Comparison of ENCODE assay signal across 9 cellular contexts in the genomic region with DNA sequence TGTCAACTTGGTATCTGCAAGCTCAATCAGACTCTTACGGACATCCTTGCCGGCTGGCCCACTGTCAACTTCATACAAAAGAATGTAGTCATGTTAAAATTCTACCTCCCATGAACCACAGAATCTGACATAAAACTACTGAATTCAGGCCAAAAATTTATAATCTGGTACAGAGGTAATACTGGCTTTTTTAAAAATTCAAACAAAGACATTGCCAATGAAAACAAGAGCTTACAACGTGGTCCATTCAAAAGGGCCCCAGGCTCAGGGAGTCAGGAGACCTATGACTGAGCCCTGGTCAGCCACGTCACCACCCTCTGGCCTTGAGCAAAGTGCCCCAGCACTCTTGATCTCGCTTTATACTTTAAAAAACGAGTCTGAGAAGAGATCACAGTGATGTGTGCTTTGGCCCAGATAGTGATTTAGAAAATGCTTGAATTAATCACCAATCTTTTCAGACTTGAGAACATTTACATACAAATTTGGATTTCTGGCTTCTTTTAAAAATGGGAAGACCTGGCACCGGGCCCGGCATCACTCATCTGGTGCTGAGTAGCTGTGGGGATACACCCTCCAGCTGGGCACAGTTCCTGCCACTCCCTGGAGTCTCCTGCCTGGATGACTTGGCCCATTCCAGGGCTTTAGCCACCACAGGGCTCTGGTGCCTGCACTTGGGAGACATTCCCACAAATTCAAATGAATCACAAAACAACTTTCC.
DNase-seq lines count a peak whose midpoint lies in the region; ATAC-seq, FAIRE-seq and TF ChIP-seq lines count a peak whose summit lies in the region.
"Had no signal": no experiment of that assay in that cellular context is flagged by ENCODE, and none has a peak within 500 bp of the region (broad histone marks: within the 10 kb centered on the region; RNA-seq: fewer than 3 reads in every experiment).

No MANE protein-coding gene starts in this region.

- BruUV-seq in A673 (replicated peaks; lab: Mats Ljungman, UMichigan) (no TSS peak), K562 (replicated peaks; lab: Mats Ljungman, UMichigan) (no TSS peak)

- DNase-seq in A673 (ENCODE audit: low spot score) (peak; percentile 86), HFFc6 (peak; percentile 95), K562 (ENCODE audit: extremely low read depth in 1 of 4, low spot score in 3 of 4) (peak in 2 of 4 experiments; percentile 25 to 43), kidney glomerular epithelial cell (lab: John Stamatoyannopoulos, UW) (peak; percentile 84), tibial artery (peak; percentile 77 to 88), GM19238 (ENCODE audit: insufficient read length, low spot score) (no peak), testis (no peak)
- no peak for DNase-seq in stimulated activated CD4-positive, alpha-beta T cell treated with anti-CD3 and anti-CD28 coated beads, Interleukin-4, amount 100 ng/mL, for 24 hours

- TF ChIP-seq RAD21 in K562 (CRISPR knock-in tag; conservative IDR thresholded peaks at IDR 0.05 in 1 of 2, IDR thresholded peaks at IDR 0.05 in 1 of 2): no peak

- peak overlapping the region in 1 of 2 experiments; percentile 57; a peak in 1 of 4 replicates for H3K9ac ChIP-seq in K562 (ENCODE audit: insufficient read depth in 1 of 2, low read depth in 2 of 2, low read length in 2 of 2)

- H2AFZ ChIP-seq in K562 (ENCODE audit: low read depth, low read length): no peak overlapping the region

- H3K4me1 Mint-ChIP-seq in HFFc6 (ENCODE audit: low read depth): peaks cover 100% of the 10 kb centered on the region

- no peak overlapping the region for H3K4me2 ChIP-seq in K562 (ENCODE audit: insufficient read depth, low read length)

- no peak for TF ChIP-seq POLR2A in K562 (conservative IDR thresholded peaks at IDR 0.05)
- TF ChIP-seq POLR2A in testis (IDR thresholded peaks at IDR 0.05): no peak

- 32% methylated on average over 8 of the region's 8 CpGs for WGBS in K562 (ENCODE audit: insufficient coverage, low coverage, missing lambda C conversion rate)
- WGBS in testis, 2 donors: 45 to 58% methylated on average over 8 of the region's 8 CpGs

- H3K79me2 ChIP-seq in K562 (ENCODE audit: control insufficient read depth, insufficient read depth, low read length): peaks cover 100% of the 10 kb centered on the region

- peaks cover 11% of the 10 kb centered on the region for H3K36me3 Mint-ChIP-seq in HFFc6 (ENCODE audit: low read depth)

- in situ Hi-C loops in K562 (cut with MboI): no loop called here

- no peak for ATAC-seq in K562

- CTCF ChIA-PET in A673 (lab: Charles Lee): interaction anchor here (0.8 kb wide), 1 partner anchor 15 kb away, joined by 3 read pairs; no protein-coding TSS in a partner anchor
- CTCF ChIA-PET in K562 (lab: Yijun Ruan, JAX; ENCODE audit: low intra/inter-chr PET ratio): no interaction called here

- H3K4me3 ChIP-seq in A673 (ENCODE audit: low read depth, low read length, poor library complexity, severe bottlenecking): no peak overlapping the region
- no peak overlapping the region for H3K4me3 ChIP-seq in K562
- no peak overlapping the region for H3K4me3 ChIP-seq in tibial artery
- no peak overlapping the region for H3K4me3 ChIP-seq in testis

- H3K27me3 ChIP-seq in A673 (replicated peaks; ENCODE audit: insufficient read depth, low read depth, low read length, poor library complexity) (no peaks in the 10 kb centered on the region), K562 (ENCODE audit: control insufficient read depth in 2 of 2, insufficient read depth in 2 of 2, low read length in 2 of 2) (no peaks in the 10 kb centered on the region), tibial artery (no peaks in the 10 kb centered on the region), testis (no peaks in the 10 kb centered on the region)

- no peaks in the 10 kb centered on the region for H3K9me3 Mint-ChIP-seq in HFFc6
- H3K9me3 Mint-ChIP-seq: dendritic cell treated with granulocyte-macrophage colony-stimulating factor and Interleukin-4, amounts not matched to agents 40 ng/mL and 50 ng/mL, for 4 days had no signal

- POLR2A ChIA-PET in A673 (lab: Charles Lee; ENCODE audit: low non-redundant PET) (no interaction called here), K562 (lab: Yijun Ruan, JAX) (interaction anchor here (0.6 to 3.4 kb wide), 7 partner anchors 12 to 341 kb away, joined by 3 to 23 read pairs (median 3); no protein-coding TSS in a partner anchor)

- no peaks in the 10 kb centered on the region for H3K9me3 ChIP-seq in A673 (ENCODE audit: low read depth, low read length, poor library complexity, severe bottlenecking)
- no peaks in the 10 kb centered on the region for H3K9me3 ChIP-seq in K562 (replicated peaks; ENCODE audit: control insufficient read depth, insufficient read depth, low read depth, low read length)
- no peaks in the 10 kb centered on the region for H3K9me3 ChIP-seq in tibial artery
- H3K9me3 ChIP-seq in testis: no peaks in the 10 kb centered on the region

- no peak for FAIRE-seq in K562 (lab: Jason Lieb, UNC)

- H3K27ac ChIP-seq in A673 (ENCODE audit: low read depth, low read length, poor library complexity, severe bottlenecking): no peak overlapping the region
- H3K27ac ChIP-seq in K562 (ENCODE audit: extremely low read depth, low read depth, low read length): peak overlapping the region; percentile 13; the same call in 1 of the 3 replicates
- peak overlapping the region; percentile 14 to 58 for H3K27ac ChIP-seq in tibial artery
- H3K27ac ChIP-seq in testis: peak overlapping the region in 1 of 2 donors; percentile 21

- peak overlapping the region; percentile 70 for H3K4me3 Mint-ChIP-seq in HFFc6
- H3K4me3 Mint-ChIP-seq: dendritic cell treated with granulocyte-macrophage colony-stimulating factor and Interleukin-4, amounts not matched to agents 40 ng/mL and 50 ng/mL, for 4 days had no signal

- H3K9me1 ChIP-seq in K562 (ENCODE audit: control insufficient read depth, insufficient read depth, low read length): no peaks in the 10 kb centered on the region

- intact Hi-C loops in A673 (cut with micrococcal nuclease; ENCODE audit: unreplicated experiment) (no loop called here), K562 (cut with micrococcal nuclease) (no loop called here), tibial artery (cut with DNase I; ENCODE audit: low total_unique reads) (no loop called here), testis (cut with DNase I; ENCODE audit: low total_unique reads) (no loop called here)

- H3K27ac Mint-ChIP-seq in HFFc6: peak overlapping the region; percentile 87
- H3K27ac Mint-ChIP-seq: dendritic cell treated with granulocyte-macrophage colony-stimulating factor and Interleukin-4, amounts not matched to agents 40 ng/mL and 50 ng/mL, for 4 days had no signal

- no peaks in the 10 kb centered on the region for H3K27me3 Mint-ChIP-seq in HFFc6 (ENCODE audit: insufficient read depth)
- H3K27me3 Mint-ChIP-seq: dendritic cell treated with granulocyte-macrophage colony-stimulating factor and Interleukin-4, amounts not matched to agents 40 ng/mL and 50 ng/mL, for 4 days had no signal

- no peaks in the 10 kb centered on the region for H4K20me1 ChIP-seq in K562 (replicated peaks; ENCODE audit: control insufficient read depth, insufficient read depth, low read length)

- no peak for TF ChIP-seq EP300 in K562 (IDR thresholded peaks at IDR 0.05; ENCODE audit: low read length)

- H3K4me1 ChIP-seq in A673 (ENCODE audit: insufficient read depth, low read length, poor library complexity, severe bottlenecking) (peaks cover 86% of the 10 kb centered on the region), K562 (replicated peaks in 1 of 2; ENCODE audit: control insufficient read depth in 2 of 2, insufficient read depth in 2 of 2, low read length in 2 of 2) (peaks cover 25 to 50% of the 10 kb centered on the region in 2 experiments), tibial artery (peaks cover 0 to 82% (median 23%) of the 10 kb centered on the region in 4 donors), testis (peaks cover 18% of the 10 kb centered on the region)

- TF ChIP-seq CTCF in A673 (conservative IDR thresholded peaks at IDR 0.05; ENCODE audit: low read depth, low read length) (no peak), HFFc6 (IDR thresholded peaks at IDR 0.05) (no peak), K562 (IDR thresholded peaks at IDR 0.05 in 2 of 3, conservative IDR thresholded peaks at IDR 0.05 in 1 of 3; ENCODE audit: insufficient read depth in 2 of 3, low read depth in 1 of 3, low read length in 3 of 3) (no peak), tibial artery (IDR thresholded peaks at IDR 0.05) (no peak), testis (IDR thresholded peaks at IDR 0.05) (no peak)

- no peaks in the 10 kb centered on the region for H3K36me3 ChIP-seq in A673 (ENCODE audit: insufficient read depth, low read length, poor library complexity, severe bottlenecking)
- H3K36me3 ChIP-seq in K562 (ENCODE audit: control insufficient read depth, insufficient read depth, low read length): no peaks in the 10 kb centered on the region; the same call in 2 of the 3 replicates
- no peaks in the 10 kb centered on the region for H3K36me3 ChIP-seq in tibial artery
- H3K36me3 ChIP-seq in testis (ENCODE audit: low read depth, missing control alignments): no peaks in the 10 kb centered on the region

TF ChIP-seq in K562, 482 proteins besides CTCF, POLR2A, EP300 and RAD21 (continues in another document):
- TF ChIP-seq JUN (IDR thresholded peaks at IDR 0.05; ENCODE audit: borderline replicate concordance, low read depth, low read length) (no peak), JUN (CRISPR knock-in tag; IDR thresholded peaks at IDR 0.05; ENCODE audit: borderline replicate concordance) (no peak), BMI1 (IDR thresholded peaks at IDR 0.05; ENCODE audit: low read length) (no peak), FOSL1 (tag; conservative IDR thresholded peaks at IDR 0.05) (peak; percentile 25; the same call in 1 of the 2 replicates)
- TF ChIP-seq, protein P1, sequence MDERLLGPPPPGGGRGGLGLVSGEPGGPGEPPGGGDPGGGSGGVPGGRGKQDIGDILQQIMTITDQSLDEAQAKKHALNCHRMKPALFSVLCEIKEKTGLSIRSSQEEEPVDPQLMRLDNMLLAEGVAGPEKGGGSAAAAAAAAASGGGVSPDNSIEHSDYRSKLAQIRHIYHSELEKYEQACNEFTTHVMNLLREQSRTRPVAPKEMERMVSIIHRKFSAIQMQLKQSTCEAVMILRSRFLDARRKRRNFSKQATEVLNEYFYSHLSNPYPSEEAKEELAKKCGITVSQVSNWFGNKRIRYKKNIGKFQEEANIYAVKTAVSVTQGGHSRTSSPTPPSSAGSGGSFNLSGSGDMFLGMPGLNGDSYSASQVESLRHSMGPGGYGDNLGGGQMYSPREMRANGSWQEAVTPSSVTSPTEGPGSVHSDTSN (CRISPR knock-in tag; IDR thresholded peaks at IDR 0.05; ENCODE audit: low read depth): no peak
- TF ChIP-seq, protein P1 (tag; conservative IDR thresholded peaks at IDR 0.05; ENCODE audit: low read depth): peak; percentile 51; the same call in 1 of the 2 replicates

Comparison
In these comparisons a context has a peak if more than half of its experiments do, and no peak if none do; other contexts are left out.
1. DNase-seq: peak in A673 (single experiment), HFFc6 (single experiment), kidney glomerular epithelial cell (single experiment) and tibial artery (2 of 2); none in GM19238 (single experiment), stimulated activated CD4-positive, alpha-beta T cell treated with anti-CD3 and anti-CD28 coated beads, Interleukin-4, amount 100 ng/mL, for 24 hours (single experiment) and testis (single experiment).